Comparison of ENCODE assay signal across 13 cellular contexts in genomic region chr11:66443602-66444001, GRCh38. TPM values are rescaled to one million over a fixed set of nuclear protein-coding genes. Genes with fewer than 3 reads are reported as not detected.
DNase-seq lines count a peak whose midpoint lies in the region; TF ChIP-seq lines count a peak whose summit lies in the region.
"Had no signal": no experiment of that assay in that cellular context is flagged by ENCODE, and none has a peak within 500 bp of the region (broad histone marks: within the 10 kb centered on the region; RNA-seq: fewer than 3 reads in every experiment).

No MANE protein-coding gene starts in this region.

- H3K27ac Mint-ChIP-seq in type B pancreatic cell = no peak overlapping the region
- H3K27ac Mint-ChIP-seq: nephron had no signal

- H3K36me3 Mint-ChIP-seq in type B pancreatic cell = no peaks in the 10 kb centered on the region

- H3K27me3 Mint-ChIP-seq in type B pancreatic cell = peaks cover 12% of the 10 kb centered on the region

- H3K4me1 Mint-ChIP-seq in type B pancreatic cell (ENCODE audit: unreplicated experiment) = peaks cover 5% of the 10 kb centered on the region
- H3K4me1 Mint-ChIP-seq: nephron had no signal

- H3K9me3 Mint-ChIP-seq in type B pancreatic cell = peaks cover 8% of the 10 kb centered on the region
- H3K9me3 Mint-ChIP-seq: nephron had no signal

- H3K4me3 ChIP-seq in foreskin fibroblast (ENCODE audit: low read depth in 1 of 2, low read length in 2 of 2) = no peak overlapping the region

- TF ChIP-seq CTCF in foreskin fibroblast (IDR thresholded peaks at IDR 0.05; ENCODE audit: low read depth, low read length) (no peak), type B pancreatic cell (conservative IDR thresholded peaks at IDR 0.05) (no peak)

- DNase-seq in AML-193 (lab: John Stamatoyannopoulos, UW) (peak; percentile 94 to 96), Kasumi-1 (lab: John Stamatoyannopoulos, UW) (peak; percentile 57 to 83), SKM-1 treated with dmso at 0.1 percent for 144 hours (lab: John Stamatoyannopoulos, UW; ENCODE audit: unreplicated experiment) (peak; percentile 97), foreskin fibroblast (peak; percentile 84 to 93), type B pancreatic cell (ENCODE audit: extremely low spot score, unreplicated experiment) (no peak), cortex of kidney (lab: John Stamatoyannopoulos, UW) (no peak)
- no peak for DNase-seq in stimulated activated CD4-positive, alpha-beta T cell treated with anti-CD3 and anti-CD28 coated beads, Interleukin-15, amount 100 ng/mL, for 24 hours
- DNase-seq in stimulated activated CD4-positive, alpha-beta T cell treated with anti-CD3 and anti-CD28 coated beads, Interleukin-2, amount 100 ng/mL, for 48 hours = no peak
- DNase-seq: amygdala, SW 1271 had no signal

- no peak overlapping the region for H3K4me3 Mint-ChIP-seq in type B pancreatic cell
- H3K4me3 Mint-ChIP-seq: nephron had no signal

RNA-seq across cellular contexts. Expression of gene MRPL11, which starts 5.0 kb away (rescaled TPM):
- 53.0 and 69.8 TPM in 2 replicates for total RNA-seq in type B pancreatic cell (ENCODE audit: low replicate concordance)

RNA-seq across cellular contexts. Expression of gene NPAS4, which starts 22.8 kb away (rescaled TPM):
- total RNA-seq in type B pancreatic cell (ENCODE audit: low replicate concordance) = 0.14 and 0.77 TPM in 2 replicates
- total RNA-seq: epithelial cell of proximal tubule, kidney epithelial cell had no signal

RNA-seq across cellular contexts. Expression of gene PELI3, which starts 23.1 kb away (rescaled TPM):
- 17.9 and 25.0 TPM in 2 replicates for total RNA-seq in type B pancreatic cell (ENCODE audit: low replicate concordance)

RNA-seq across cellular contexts. Expression of gene DPP3, which starts 36.6 kb away (rescaled TPM):
- total RNA-seq in type B pancreatic cell (ENCODE audit: low replicate concordance) = 42.7 and 44.0 TPM in 2 replicates

Comparison
In these comparisons a context has a peak if more than half of its experiments do, and no peak if none do; other contexts are left out.
1. DNase-seq: peak in AML-193 (2 of 2), Kasumi-1 (2 of 2), SKM-1 treated with dmso at 0.1 percent for 144 hours (single experiment) and foreskin fibroblast (2 of 2); none in type B pancreatic cell (single experiment), cortex of kidney (single experiment), stimulated activated CD4-positive, alpha-beta T cell treated with anti-CD3 and anti-CD28 coated beads, Interleukin-15, amount 100 ng/mL, for 24 hours (single experiment) and stimulated activated CD4-positive, alpha-beta T cell treated with anti-CD3 and anti-CD28 coated beads, Interleukin-2, amount 100 ng/mL, for 48 hours (0 of 2).